ENCODE assay signal across 8 cellular contexts in the genomic region with DNA sequence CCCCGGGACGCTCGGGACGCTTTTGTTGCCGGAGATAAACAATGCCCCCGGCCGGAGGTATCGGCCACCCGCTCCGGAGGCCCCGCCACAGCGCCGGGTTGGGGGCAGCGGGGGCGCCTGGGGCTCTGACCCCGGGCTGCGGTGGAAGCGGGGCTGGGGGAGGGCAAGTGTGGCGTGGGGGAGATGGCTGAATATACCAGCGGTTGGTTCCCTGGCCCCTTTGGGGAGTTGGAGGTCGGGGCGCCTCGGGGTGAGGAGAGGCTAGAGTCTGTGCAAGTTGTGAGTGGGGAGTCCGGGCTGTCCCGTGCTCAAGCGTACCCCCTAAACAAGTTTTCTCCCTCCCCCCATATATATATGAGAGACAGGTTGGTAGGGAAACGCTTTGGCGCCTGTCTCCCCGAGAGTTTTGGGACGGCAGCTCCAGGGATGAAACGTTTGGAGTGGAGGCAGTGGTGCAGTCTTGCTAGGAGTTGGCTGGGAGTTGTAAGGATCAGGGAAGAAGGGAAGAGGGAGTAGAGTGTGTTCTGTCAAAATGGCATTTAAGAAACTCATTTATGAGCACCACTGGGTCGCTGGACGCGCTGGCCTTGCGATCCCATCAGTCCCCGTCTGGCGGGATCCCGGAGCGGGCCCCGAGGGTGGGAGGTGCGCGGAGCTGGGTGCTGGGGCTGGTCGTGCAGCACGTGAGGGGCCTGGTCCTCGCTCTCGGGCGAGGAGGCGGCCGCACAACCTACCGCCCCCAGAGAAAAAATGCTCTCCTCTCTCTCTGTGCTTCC. TPM values are rescaled to one million over a fixed set of nuclear protein-coding genes. Genes with fewer than 3 reads are reported as not detected.
DNase-seq lines count a peak whose midpoint lies in the region; ATAC-seq and TF ChIP-seq lines count a peak whose summit lies in the region.

No MANE protein-coding gene starts in this region.

- peaks cover 4% of the 10 kb centered on the region for H3K27me3 ChIP-seq in muscle layer of duodenum (ENCODE audit: low read depth, low read length)

- TF ChIP-seq CTCF in endothelial cell (IDR thresholded peaks at IDR 0.05; ENCODE audit: unreplicated experiment), result no peak

- no peak for ATAC-seq in GM21515 (IDR thresholded peaks at IDR 0.05; ENCODE audit: unreplicated experiment)
- ATAC-seq in HG03460 (IDR thresholded peaks at IDR 0.05; ENCODE audit: unreplicated experiment), result no peak

- DNase-seq in activated naive CD4-positive, alpha-beta T cell treated with anti-CD3 and anti-CD28 coated beads for 36 hours, result no peak
- DNase-seq in activated naive CD4-positive, alpha-beta T cell (lab: John Stamatoyannopoulos, UW), result no peak
- DNase-seq in SK-N-DZ (ENCODE audit: low spot score) (peak; percentile 53), endothelial cell (ENCODE audit: low spot score) (peak; percentile 53), NCI-H2029 treated with DMSO at 0.1 percent for 48 hours (lab: John Stamatoyannopoulos, UW) (no peak)

- intact Hi-C loops in activated naive CD4-positive, alpha-beta T cell treated with anti-CD3 and anti-CD28 coated beads for 36 hours (cut with micrococcal nuclease), result loop anchor here (1.0 kb wide), 1 partner anchor 39 kb away; no protein-coding TSS in a partner anchor

- no peaks in the 10 kb centered on the region for H3K9me3 Mint-ChIP-seq in activated naive CD4-positive, alpha-beta T cell treated with anti-CD3 and anti-CD28 coated beads for 36 hours
- H3K9me3 Mint-ChIP-seq in endothelial cell (ENCODE audit: unreplicated experiment), result no peaks in the 10 kb centered on the region

- H3K4me1 Mint-ChIP-seq in activated naive CD4-positive, alpha-beta T cell treated with anti-CD3 and anti-CD28 coated beads for 36 hours (ENCODE audit: low read depth), result peaks cover 21% of the 10 kb centered on the region
- peaks cover 19% of the 10 kb centered on the region for H3K4me1 Mint-ChIP-seq in endothelial cell (ENCODE audit: unreplicated experiment)

- H3K36me3 Mint-ChIP-seq in activated naive CD4-positive, alpha-beta T cell treated with anti-CD3 and anti-CD28 coated beads for 36 hours (ENCODE audit: low read depth), result no peaks in the 10 kb centered on the region
- no peaks in the 10 kb centered on the region for H3K36me3 Mint-ChIP-seq in endothelial cell (ENCODE audit: low read depth, unreplicated experiment)

- peak overlapping the region; percentile 69 to 98 for H3K4me3 ChIP-seq in muscle layer of duodenum (ENCODE audit: low read depth in 1 of 2, low read length in 2 of 2)

- H3K9me3 ChIP-seq in muscle layer of duodenum (ENCODE audit: control insufficient read depth in 1 of 2, low read length in 2 of 2), result no peaks in the 10 kb centered on the region

- H3K4me3 Mint-ChIP-seq in activated naive CD4-positive, alpha-beta T cell treated with anti-CD3 and anti-CD28 coated beads for 36 hours, result peak overlapping the region; percentile 67
- peak overlapping the region; percentile 100 for H3K4me3 Mint-ChIP-seq in endothelial cell (ENCODE audit: unreplicated experiment)

- H3K27ac ChIP-seq in muscle layer of duodenum (ENCODE audit: low read length), result no peak overlapping the region

- H3K27me3 Mint-ChIP-seq in activated naive CD4-positive, alpha-beta T cell treated with anti-CD3 and anti-CD28 coated beads for 36 hours (ENCODE audit: low read depth), result peaks cover 41% of the 10 kb centered on the region
- peaks cover 7% of the 10 kb centered on the region for H3K27me3 Mint-ChIP-seq in endothelial cell (ENCODE audit: unreplicated experiment)

- CTCF ChIA-PET in activated naive CD4-positive, alpha-beta T cell treated with anti-CD3 and anti-CD28 coated beads for 36 hours (lab: Charles Lee), result no interaction called here

- H3K4me1 ChIP-seq in muscle layer of duodenum (ENCODE audit: control insufficient read depth in 1 of 2, insufficient read depth in 2 of 2, low read length in 2 of 2), result peaks cover 0 to 10% of the 10 kb centered on the region in 2 donors

- H3K36me3 ChIP-seq in muscle layer of duodenum (ENCODE audit: control insufficient read depth in 1 of 2, insufficient read depth in 2 of 2, low read length in 2 of 2), result no peaks in the 10 kb centered on the region

- no peak overlapping the region for H3K27ac Mint-ChIP-seq in activated naive CD4-positive, alpha-beta T cell treated with anti-CD3 and anti-CD28 coated beads for 36 hours
- H3K27ac Mint-ChIP-seq in endothelial cell (ENCODE audit: unreplicated experiment), result peak overlapping the region; percentile 90

RNA-seq across cellular contexts. Expression of a gene that starts 1.0 kb away (rescaled TPM):
- under 1 TPM; 0.48 to 0.57 TPM for total RNA-seq in activated naive CD4-positive, alpha-beta T cell treated with anti-CD3 and anti-CD28 coated beads for 36 hours
- 5.5 and 5.9 TPM in 2 replicates for polyA plus RNA-seq in SK-N-DZ (2014; cell fraction: cytosol; rRNA removed)
- 4.0 and 7.0 TPM in 2 replicates for polyA plus RNA-seq in SK-N-DZ (2014; cell fraction: nucleus; rRNA removed)
- total RNA-seq in endothelial cell (ENCODE audit: unreplicated experiment), result 20.3 TPM

RNA-seq across cellular contexts. Expression of a gene that starts 33.8 kb away (rescaled TPM):
- 10 to 100 TPM in 1 of 2 experiments, 1 to 10 TPM in 1; 9.8 to 10.8 TPM for total RNA-seq in activated naive CD4-positive, alpha-beta T cell treated with anti-CD3 and anti-CD28 coated beads for 36 hours
- polyA plus RNA-seq in SK-N-DZ (2014; cell fraction: cytosol; rRNA removed), result 8.3 and 8.7 TPM in 2 replicates
- polyA plus RNA-seq in SK-N-DZ (2014; cell fraction: nucleus; rRNA removed), result 34.1 and 48.2 TPM in 2 replicates
- 19.1 TPM for total RNA-seq in endothelial cell (ENCODE audit: unreplicated experiment)

Comparison
In these comparisons a context has a peak if more than half of its experiments do, and no peak if none do; other contexts are left out.
1. DNase-seq: peak in SK-N-DZ (single experiment) and endothelial cell (single experiment); none in activated naive CD4-positive, alpha-beta T cell treated with anti-CD3 and anti-CD28 coated beads for 36 hours (single experiment), activated naive CD4-positive, alpha-beta T cell (0 of 4) and NCI-H2029 treated with DMSO at 0.1 percent for 48 hours (single experiment).
2. RNA of a gene that starts 1.0 kb away (total RNA-seq): 20.3 TPM in endothelial cell (single experiment); 0.48 to 0.57 TPM in activated naive CD4-positive, alpha-beta T cell treated with anti-CD3 and anti-CD28 coated beads for 36 hours; every median in the first group is over 10 times any median in the second.